Comparison of ENCODE assay signal across 1 cellular context in genomic region chr6:52261229-52261628, GRCh38.
TF ChIP-seq lines count a peak whose summit lies in the region.

No MANE protein-coding gene starts in this region.

TF ChIP-seq in HepG2, 621 proteins besides CTCF, POLR2A, EP300 and RAD21:
- TF ChIP-seq CERS6 (CRISPR knock-in tag; IDR thresholded peaks at IDR 0.05) (no peak), POLR2G (IDR thresholded peaks at IDR 0.05; ENCODE audit: low read depth, low read length) (0 out of 2 replicates have a peak, but pooled peaks have one; percentile 4)
